In the genomic region with DNA sequence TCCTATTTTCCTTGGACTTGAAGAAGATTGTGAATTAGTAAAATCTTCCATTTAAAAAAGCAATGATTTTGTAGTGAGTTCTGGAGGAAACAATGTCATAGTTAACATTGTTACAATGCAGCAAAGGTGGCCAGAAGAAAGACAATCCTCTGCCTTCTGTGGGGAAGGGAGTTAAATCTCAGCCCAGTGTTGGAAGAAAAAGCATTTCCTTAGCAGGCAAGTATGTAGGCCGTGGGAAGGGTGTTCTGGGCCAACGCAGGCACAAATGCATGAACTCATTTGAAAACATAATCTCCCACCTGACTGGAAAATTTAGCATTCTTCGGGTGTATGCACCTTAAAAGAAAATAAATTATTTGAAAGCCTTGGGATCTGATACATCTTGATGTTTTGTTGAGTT, we compare ENCODE assay signal across 23 cellular contexts.
"Had no signal": no experiment of that assay in that cellular context is flagged by ENCODE, and none has a peak within 500 bp of the region (broad histone marks: within the 10 kb centered on the region; RNA-seq: fewer than 3 reads in every experiment).

No MANE protein-coding gene starts in this region.

- H3K27me3 ChIP-seq: heart left ventricle, neutrophil, pancreas, transverse colon had no signal

- H3K4me1 ChIP-seq: lower lobe of right lung, pancreas, psoas muscle, transverse colon had no signal

- FAIRE-seq: colon, urothelium cell line had no signal

- H3K9me3 ChIP-seq: heart left ventricle, lower lobe of right lung, neutrophil, pancreas, psoas muscle, transverse colon had no signal

- H3K36me3 ChIP-seq: heart left ventricle, lower lobe of right lung, neutrophil, pancreas, transverse colon had no signal

- ATAC-seq: lower lobe of right lung; natural killer cell treated with Interleukin-12 subunit alpha and Interleukin-12 subunit beta and Interleukin-15 and Interleukin-18, amount 100 ng/mL, for 72 hours; pancreas; psoas muscle; right cardiac atrium; stimulated activated naive B cell treated with anti-CD40 and anti-IgM and Interleukin-4, amounts not matched to agents 10 μg/mL and 1 μg/mL and 100 μg/mL, for 72 hours had no signal

- DNase-seq: activated B cell treated with CpG ODN at 0.5 μM for 24 hours; activated CD4-positive, alpha-beta T cell treated with anti-CD3 and anti-CD28 coated beads for 4 hours; activated CD4-positive, alpha-beta T cell treated with anti-CD3 and anti-CD28 coated beads, Interleukin-2, amount 50 U/mL, for 48 hours; activated effector memory CD4-positive, alpha-beta T cell treated with Interleukin-2 at 50 U/mL for 16 hours; activated naive CD4-positive, alpha-beta T cell treated with anti-CD3 and anti-CD28 coated beads, Interleukin-2, amount 10 ng/mL, durations not matched to agents 7 days and 5 days; activated T-cell treated with anti-CD3 and anti-CD28 coated beads, Interleukin-2, amount 50 U/mL, for 48 hours; amygdala; heart left ventricle; islet precursor cell; lower lobe of right lung; midbrain; pancreas; psoas muscle; right cardiac atrium; stimulated activated CD8-positive, alpha-beta memory T cell treated with anti-CD3 and anti-CD28 coated beads, Interleukin-4, amount 100 ng/mL, for 48 hours; stimulated activated naive B cell treated with anti-CD40 and anti-IgM and Interleukin-4, amounts not matched to agents 10 μg/mL and 1 μg/mL and 100 μg/mL, for 72 hours; T1000; transverse colon had no signal

- H3K4me3 ChIP-seq: heart left ventricle, lower lobe of right lung, pancreas, psoas muscle, skin epidermis, transverse colon had no signal

- H3K27ac ChIP-seq: lower lobe of right lung, neutrophil, pancreas, psoas muscle, skin epidermis, transverse colon had no signal
